ENCODE assay signal across 8 cellular contexts in genomic region chr2:10408649-10409579, GRCh38. TPM values are rescaled to one million over a fixed set of nuclear protein-coding genes. Genes with fewer than 3 reads are reported as not detected.
A peak's percentile ranks its signal among the peaks of the same experiment; 100 is the strongest.
DNase-seq lines count a peak whose midpoint lies in the region; ATAC-seq and TF ChIP-seq lines count a peak whose summit lies in the region.

No MANE protein-coding gene starts in this region.

- H3K9me3 Mint-ChIP-seq in WTC11 = peaks cover 11% of the 10 kb centered on the region

- POLR2A ChIA-PET in WTC11 (lab: Charles Lee) = interaction anchor here (0.7 to 1.0 kb wide), 2 partner anchors 139 to 477 kb away, joined by 3 to 5 read pairs; no protein-coding TSS in a partner anchor

- no peaks in the 10 kb centered on the region for H3K36me3 ChIP-seq in kidney epithelial cell (ENCODE audit: control insufficient read depth, insufficient read depth, low read length)

- CTCF ChIA-PET in WTC11 (lab: Charles Lee) = interaction anchor here (0.6 to 5.8 kb wide), 97 partner anchors 10 to 424 kb away, joined by 3 to 104 read pairs (median 6); partner anchors contain the start of genes HPCAL1, KLF11 and ODC1

- TF ChIP-seq CTCF in WTC11 (IDR thresholded peaks at IDR 0.05) = peak; percentile 93
- TF ChIP-seq CTCF in cardiac fibroblast (IDR thresholded peaks at IDR 0.05; ENCODE audit: low read depth, low read length) = peak; percentile 92
- TF ChIP-seq CTCF in kidney epithelial cell (IDR thresholded peaks at IDR 0.05; ENCODE audit: insufficient read depth, low read length, poor library complexity, severe bottlenecking) = peak; percentile 96

- H3K27me3 Mint-ChIP-seq in WTC11 (ENCODE audit: low read depth) = no peaks in the 10 kb centered on the region

- ATAC-seq in GM18867 (IDR thresholded peaks at IDR 0.05; ENCODE audit: unreplicated experiment) (peak; percentile 58), HG03108 (IDR thresholded peaks at IDR 0.05; ENCODE audit: unreplicated experiment) (peak; percentile 50), WTC11 (peak; percentile 94)

- no peaks in the 10 kb centered on the region for H3K36me3 Mint-ChIP-seq in WTC11

- H3K4me3 ChIP-seq in cardiac fibroblast (replicated peaks in 1 of 2; ENCODE audit: low read depth in 2 of 2, low read length in 2 of 2) = no peak overlapping the region
- no peak overlapping the region for H3K4me3 ChIP-seq in kidney epithelial cell (ENCODE audit: low read depth, low read length)

- DNase-seq in AG08395 (ENCODE audit: low spot score) (peak; percentile 73), NCI-H2171 treated with DMSO at 0.1 percent for 48 hours (lab: John Stamatoyannopoulos, UW) (peak; percentile 97), WTC11 (ENCODE audit: low spot score) (peak; percentile 90), cardiac fibroblast (ENCODE audit: low read depth in 2 of 2) (peak; percentile 69 to 71), kidney epithelial cell (ENCODE audit: low read depth) (no peak)
- DNase-seq in stimulated activated CD4-positive, alpha-beta T cell treated with anti-CD3 and anti-CD28 coated beads, Interleukin-1b, Interleukin-23, amount 100 ng/mL, for 48 hours = peak; percentile 84

- no peak overlapping the region for H3K4me3 Mint-ChIP-seq in WTC11

- H3K27me3 ChIP-seq in kidney epithelial cell (ENCODE audit: control insufficient read depth, insufficient read depth, low read length) = no peaks in the 10 kb centered on the region

- peaks cover 9% of the 10 kb centered on the region for H3K4me1 Mint-ChIP-seq in WTC11

- no peak overlapping the region for H3K27ac Mint-ChIP-seq in WTC11

TF ChIP-seq in WTC11, 78 proteins besides CTCF, POLR2A, EP300 and RAD21:
- TF ChIP-seq ZNF396 (CRISPR knock-in tag; IDR thresholded peaks at IDR 0.05; ENCODE audit: borderline replicate concordance) (no peak), SP1 (CRISPR knock-in tag; conservative IDR thresholded peaks at IDR 0.05) (peak; percentile 79), GABPB1 (CRISPR knock-in tag; IDR thresholded peaks at IDR 0.05) (peak; percentile 47; the same call in 1 of the 2 replicates)
- TF ChIP-seq, protein P1, sequence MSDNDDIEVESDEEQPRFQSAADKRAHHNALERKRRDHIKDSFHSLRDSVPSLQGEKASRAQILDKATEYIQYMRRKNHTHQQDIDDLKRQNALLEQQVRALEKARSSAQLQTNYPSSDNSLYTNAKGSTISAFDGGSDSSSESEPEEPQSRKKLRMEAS (CRISPR knock-in tag; IDR thresholded peaks at IDR 0.05) = peak; percentile 61
- TF ChIP-seq, protein P2, sequence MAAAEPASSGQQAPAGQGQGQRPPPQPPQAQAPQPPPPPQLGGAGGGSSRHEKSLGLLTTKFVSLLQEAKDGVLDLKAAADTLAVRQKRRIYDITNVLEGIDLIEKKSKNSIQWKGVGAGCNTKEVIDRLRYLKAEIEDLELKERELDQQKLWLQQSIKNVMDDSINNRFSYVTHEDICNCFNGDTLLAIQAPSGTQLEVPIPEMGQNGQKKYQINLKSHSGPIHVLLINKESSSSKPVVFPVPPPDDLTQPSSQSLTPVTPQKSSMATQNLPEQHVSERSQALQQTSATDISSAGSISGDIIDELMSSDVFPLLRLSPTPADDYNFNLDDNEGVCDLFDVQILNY (CRISPR knock-in tag; IDR thresholded peaks at IDR 0.05) = no peak

RNA-seq across cellular contexts. Expression of gene ODC1, which starts 39.2 kb away (rescaled TPM):
- 42.3 to 46.6 TPM (median 42.8 TPM) in 3 replicates for total RNA-seq in WTC11 (2021)
- total RNA-seq in kidney epithelial cell = 354 and 394 TPM in 2 replicates
